Comparison of ENCODE assay signal across 2 cellular contexts in the genomic region with DNA sequence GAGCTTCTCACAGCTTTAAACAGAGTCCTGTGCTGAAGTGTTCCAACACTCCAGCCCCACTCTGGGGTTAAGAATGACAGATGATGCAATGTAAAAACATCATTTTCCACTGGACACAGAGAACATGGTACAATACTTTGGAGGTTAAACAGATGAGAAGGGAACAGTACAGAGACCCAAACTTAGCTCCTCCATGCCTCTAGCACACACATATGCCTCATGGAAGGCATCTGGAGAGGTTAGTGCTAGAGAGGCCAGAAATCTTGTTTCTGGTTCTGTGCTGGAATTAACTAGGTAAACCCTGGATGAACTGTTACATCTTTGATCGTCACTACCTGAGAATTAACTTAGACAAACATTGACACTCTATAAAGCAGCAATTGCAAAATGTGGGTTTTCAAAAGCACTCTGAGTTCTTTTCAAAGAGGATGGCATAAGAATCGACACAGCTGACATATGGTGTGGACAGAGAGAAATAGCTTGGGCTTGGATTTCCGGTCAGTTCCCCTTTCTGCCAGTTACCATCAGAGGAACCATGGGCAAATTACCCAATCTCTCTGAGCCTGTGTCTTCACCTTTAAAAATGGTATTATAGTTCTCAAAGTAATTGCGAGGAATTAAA.
TF ChIP-seq lines count a peak whose summit lies in the region.

No MANE protein-coding gene starts in this region.

TF ChIP-seq in HEK293, 187 proteins besides CTCF, POLR2A, EP300 and RAD21:
- TF ChIP-seq, protein P1, sequence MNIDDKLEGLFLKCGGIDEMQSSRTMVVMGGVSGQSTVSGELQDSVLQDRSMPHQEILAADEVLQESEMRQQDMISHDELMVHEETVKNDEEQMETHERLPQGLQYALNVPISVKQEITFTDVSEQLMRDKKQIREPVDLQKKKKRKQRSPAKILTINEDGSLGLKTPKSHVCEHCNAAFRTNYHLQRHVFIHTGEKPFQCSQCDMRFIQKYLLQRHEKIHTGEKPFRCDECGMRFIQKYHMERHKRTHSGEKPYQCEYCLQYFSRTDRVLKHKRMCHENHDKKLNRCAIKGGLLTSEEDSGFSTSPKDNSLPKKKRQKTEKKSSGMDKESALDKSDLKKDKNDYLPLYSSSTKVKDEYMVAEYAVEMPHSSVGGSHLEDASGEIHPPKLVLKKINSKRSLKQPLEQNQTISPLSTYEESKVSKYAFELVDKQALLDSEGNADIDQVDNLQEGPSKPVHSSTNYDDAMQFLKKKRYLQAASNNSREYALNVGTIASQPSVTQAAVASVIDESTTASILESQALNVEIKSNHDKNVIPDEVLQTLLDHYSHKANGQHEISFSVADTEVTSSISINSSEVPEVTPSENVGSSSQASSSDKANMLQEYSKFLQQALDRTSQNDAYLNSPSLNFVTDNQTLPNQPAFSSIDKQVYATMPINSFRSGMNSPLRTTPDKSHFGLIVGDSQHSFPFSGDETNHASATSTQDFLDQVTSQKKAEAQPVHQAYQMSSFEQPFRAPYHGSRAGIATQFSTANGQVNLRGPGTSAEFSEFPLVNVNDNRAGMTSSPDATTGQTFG (tag by site-specific recombination; IDR thresholded peaks at IDR 0.05; ENCODE audit: borderline replicate concordance) = no peak
- TF ChIP-seq, protein P2, sequence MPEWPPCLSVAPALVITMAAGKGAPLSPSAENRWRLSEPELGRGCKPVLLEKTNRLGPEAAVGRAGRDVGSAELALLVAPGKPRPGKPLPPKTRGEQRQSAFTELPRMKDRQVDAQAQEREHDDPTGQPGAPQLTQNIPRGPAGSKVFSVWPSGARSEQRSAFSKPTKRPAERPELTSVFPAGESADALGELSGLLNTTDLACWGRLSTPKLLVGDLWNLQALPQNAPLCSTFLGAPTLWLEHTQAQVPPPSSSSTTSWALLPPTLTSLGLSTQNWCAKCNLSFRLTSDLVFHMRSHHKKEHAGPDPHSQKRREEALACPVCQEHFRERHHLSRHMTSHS (tag by site-specific recombination; IDR thresholded peaks at IDR 0.05) = no peak
- no peak for TF ChIP-seq TRIM28 (IDR thresholded peaks at IDR 0.05; ENCODE audit: borderline replicate concordance, low read length)
- TF ChIP-seq ZFP41 (tag by site-specific recombination; IDR thresholded peaks at IDR 0.05; ENCODE audit: borderline replicate concordance) = no peak
- TF ChIP-seq, protein P3, sequence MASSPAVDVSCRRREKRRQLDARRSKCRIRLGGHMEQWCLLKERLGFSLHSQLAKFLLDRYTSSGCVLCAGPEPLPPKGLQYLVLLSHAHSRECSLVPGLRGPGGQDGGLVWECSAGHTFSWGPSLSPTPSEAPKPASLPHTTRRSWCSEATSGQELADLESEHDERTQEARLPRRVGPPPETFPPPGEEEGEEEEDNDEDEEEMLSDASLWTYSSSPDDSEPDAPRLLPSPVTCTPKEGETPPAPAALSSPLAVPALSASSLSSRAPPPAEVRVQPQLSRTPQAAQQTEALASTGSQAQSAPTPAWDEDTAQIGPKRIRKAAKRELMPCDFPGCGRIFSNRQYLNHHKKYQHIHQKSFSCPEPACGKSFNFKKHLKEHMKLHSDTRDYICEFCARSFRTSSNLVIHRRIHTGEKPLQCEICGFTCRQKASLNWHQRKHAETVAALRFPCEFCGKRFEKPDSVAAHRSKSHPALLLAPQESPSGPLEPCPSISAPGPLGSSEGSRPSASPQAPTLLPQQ (tag by site-specific recombination; IDR thresholded peaks at IDR 0.05) = 0 out of 2 replicates have a peak, but pooled peaks have one; percentile 26
- no peak for TF ChIP-seq GFI1B (tag by site-specific recombination; IDR thresholded peaks at IDR 0.05)
- peak; percentile 27; the same call in 1 of the 2 replicates for TF ChIP-seq ZBTB20 (tag by site-specific recombination; IDR thresholded peaks at IDR 0.05)
- no peak for TF ChIP-seq ZNF121 (tag by site-specific recombination; IDR thresholded peaks at IDR 0.05)
- TF ChIP-seq HOXC10 (CRISPR knock-in tag; IDR thresholded peaks at IDR 0.05) = no peak

TF ChIP-seq in K562, 482 proteins besides CTCF, POLR2A, EP300 and RAD21 (continued from another document):
- TF ChIP-seq ZKSCAN8 (CRISPR knock-in tag; IDR thresholded peaks at IDR 0.05) = 0 out of 2 replicates have a peak, but pooled peaks have one; percentile 13
- peak; percentile 35; the same call in 1 of the 2 replicates for TF ChIP-seq CEBPG (CRISPR knock-in tag; IDR thresholded peaks at IDR 0.05)
- TF ChIP-seq CEBPG (tag; conservative IDR thresholded peaks at IDR 0.05 in 1 of 2, IDR thresholded peaks at IDR 0.05 in 1 of 2) = peak; percentile 83 to 93
- TF ChIP-seq, protein P4, sequence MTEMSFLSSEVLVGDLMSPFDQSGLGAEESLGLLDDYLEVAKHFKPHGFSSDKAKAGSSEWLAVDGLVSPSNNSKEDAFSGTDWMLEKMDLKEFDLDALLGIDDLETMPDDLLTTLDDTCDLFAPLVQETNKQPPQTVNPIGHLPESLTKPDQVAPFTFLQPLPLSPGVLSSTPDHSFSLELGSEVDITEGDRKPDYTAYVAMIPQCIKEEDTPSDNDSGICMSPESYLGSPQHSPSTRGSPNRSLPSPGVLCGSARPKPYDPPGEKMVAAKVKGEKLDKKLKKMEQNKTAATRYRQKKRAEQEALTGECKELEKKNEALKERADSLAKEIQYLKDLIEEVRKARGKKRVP (CRISPR knock-in tag; IDR thresholded peaks at IDR 0.05) = peak; percentile 70; the same call in 1 of the 2 replicates
- TF ChIP-seq ZNF584 (CRISPR knock-in tag; IDR thresholded peaks at IDR 0.05; ENCODE audit: low read depth) = 0 out of 2 replicates have a peak, but pooled peaks have one; percentile 74
- TF ChIP-seq TRIM24 (IDR thresholded peaks at IDR 0.05) = peak; percentile 20 to 23; a peak in 2 of 4 replicates
- TF ChIP-seq NR2C2 (CRISPR knock-in tag; IDR thresholded peaks at IDR 0.05) = no peak
- TF ChIP-seq NR2C2 (tag; IDR thresholded peaks at IDR 0.05) = peak; percentile 8; the same call in 1 of the 2 replicates
- TF ChIP-seq, protein P5, sequence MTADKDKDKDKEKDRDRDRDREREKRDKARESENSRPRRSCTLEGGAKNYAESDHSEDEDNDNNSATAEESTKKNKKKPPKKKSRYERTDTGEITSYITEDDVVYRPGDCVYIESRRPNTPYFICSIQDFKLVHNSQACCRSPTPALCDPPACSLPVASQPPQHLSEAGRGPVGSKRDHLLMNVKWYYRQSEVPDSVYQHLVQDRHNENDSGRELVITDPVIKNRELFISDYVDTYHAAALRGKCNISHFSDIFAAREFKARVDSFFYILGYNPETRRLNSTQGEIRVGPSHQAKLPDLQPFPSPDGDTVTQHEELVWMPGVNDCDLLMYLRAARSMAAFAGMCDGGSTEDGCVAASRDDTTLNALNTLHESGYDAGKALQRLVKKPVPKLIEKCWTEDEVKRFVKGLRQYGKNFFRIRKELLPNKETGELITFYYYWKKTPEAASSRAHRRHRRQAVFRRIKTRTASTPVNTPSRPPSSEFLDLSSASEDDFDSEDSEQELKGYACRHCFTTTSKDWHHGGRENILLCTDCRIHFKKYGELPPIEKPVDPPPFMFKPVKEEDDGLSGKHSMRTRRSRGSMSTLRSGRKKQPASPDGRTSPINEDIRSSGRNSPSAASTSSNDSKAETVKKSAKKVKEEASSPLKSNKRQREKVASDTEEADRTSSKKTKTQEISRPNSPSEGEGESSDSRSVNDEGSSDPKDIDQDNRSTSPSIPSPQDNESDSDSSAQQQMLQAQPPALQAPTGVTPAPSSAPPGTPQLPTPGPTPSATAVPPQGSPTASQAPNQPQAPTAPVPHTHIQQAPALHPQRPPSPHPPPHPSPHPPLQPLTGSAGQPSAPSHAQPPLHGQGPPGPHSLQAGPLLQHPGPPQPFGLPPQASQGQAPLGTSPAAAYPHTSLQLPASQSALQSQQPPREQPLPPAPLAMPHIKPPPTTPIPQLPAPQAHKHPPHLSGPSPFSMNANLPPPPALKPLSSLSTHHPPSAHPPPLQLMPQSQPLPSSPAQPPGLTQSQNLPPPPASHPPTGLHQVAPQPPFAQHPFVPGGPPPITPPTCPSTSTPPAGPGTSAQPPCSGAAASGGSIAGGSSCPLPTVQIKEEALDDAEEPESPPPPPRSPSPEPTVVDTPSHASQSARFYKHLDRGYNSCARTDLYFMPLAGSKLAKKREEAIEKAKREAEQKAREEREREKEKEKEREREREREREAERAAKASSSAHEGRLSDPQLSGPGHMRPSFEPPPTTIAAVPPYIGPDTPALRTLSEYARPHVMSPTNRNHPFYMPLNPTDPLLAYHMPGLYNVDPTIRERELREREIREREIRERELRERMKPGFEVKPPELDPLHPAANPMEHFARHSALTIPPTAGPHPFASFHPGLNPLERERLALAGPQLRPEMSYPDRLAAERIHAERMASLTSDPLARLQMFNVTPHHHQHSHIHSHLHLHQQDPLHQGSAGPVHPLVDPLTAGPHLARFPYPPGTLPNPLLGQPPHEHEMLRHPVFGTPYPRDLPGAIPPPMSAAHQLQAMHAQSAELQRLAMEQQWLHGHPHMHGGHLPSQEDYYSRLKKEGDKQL (CRISPR knock-in tag; IDR thresholded peaks at IDR 0.05; ENCODE audit: borderline replicate concordance) = no peak
- TF ChIP-seq NR4A1 (CRISPR knock-in tag; IDR thresholded peaks at IDR 0.05) = no peak
- no peak for TF ChIP-seq NR4A1 (tag; IDR thresholded peaks at IDR 0.05)
